ENCODE assay signal across 31 cellular contexts in the genomic region with DNA sequence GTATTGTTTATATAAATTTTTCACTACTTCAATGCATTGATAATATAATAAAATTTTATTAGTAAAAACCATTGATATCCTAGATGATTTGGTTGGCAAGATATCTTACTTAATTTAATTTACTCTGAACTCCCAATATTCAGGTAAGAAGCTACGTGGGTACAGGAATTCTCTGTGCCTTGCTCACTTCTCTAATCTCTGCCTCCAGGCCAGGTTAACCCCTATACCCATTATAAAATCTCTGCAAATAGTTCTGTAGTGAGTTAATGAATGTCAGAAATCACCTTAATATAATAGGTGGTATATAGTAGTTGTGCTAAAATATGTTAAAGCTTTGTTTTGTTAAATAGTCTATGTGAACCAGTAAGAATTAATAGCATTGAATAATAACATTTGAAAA.
"Had no signal": no experiment of that assay in that cellular context is flagged by ENCODE, and none has a peak within 500 bp of the region (broad histone marks: within the 10 kb centered on the region; RNA-seq: fewer than 3 reads in every experiment).

No MANE protein-coding gene starts in this region.

- H3K27me3 ChIP-seq: adrenal gland, ascending aorta, brain microvascular endothelial cell, breast epithelium, cardiac muscle cell had no signal

- ATAC-seq: activated naive CD4-positive, alpha-beta T cell treated with anti-CD3 and anti-CD28 coated beads, Interleukin-2, amount 50 U/mL, for 72 hours; activated naive CD8-positive, alpha-beta T cell treated with anti-CD3 and anti-CD28 coated beads, Interleukin-2, amount 50 U/mL, for 24 hours; activated T-cell treated with anti-CD3 and anti-CD28 coated beads, Interleukin-2, amount 50 U/mL, for 4 hours; activated T-cell treated with anti-CD3 and anti-CD28 coated beads, Interleukin-2, amount 50 U/mL, for 72 hours; activated T-helper 17 cell treated with anti-CD3 and anti-CD28 coated beads, Interleukin-2, amount 50 U/mL, for 72 hours had no signal

- H3K4me3 ChIP-seq: adrenal gland, ascending aorta, breast epithelium, cardiac muscle cell had no signal

- H3K36me3 ChIP-seq: adrenal gland, ascending aorta, brain microvascular endothelial cell, breast epithelium, cardiac muscle cell had no signal

- H3K9me3 ChIP-seq: adrenal gland, ascending aorta, breast epithelium had no signal

- DNase-seq: activated effector memory CD4-positive, alpha-beta T cell treated with anti-CD3 and anti-CD28 coated beads, Interleukin-2, amount 50 U/mL, for 16 hours; activated effector memory CD4-positive, alpha-beta T cell treated with Interleukin-2 at 50 U/mL for 16 hours; activated gamma-delta T cell; activated gamma-delta T cell treated with Interleukin-2 at 50 U/mL for 16 hours; activated naive CD4-positive, alpha-beta T cell; activated naive CD4-positive, alpha-beta T cell treated with anti-CD3 and anti-CD28 coated beads for 36 hours; activated naive CD4-positive, alpha-beta T cell treated with anti-CD3 and anti-CD28 coated beads, Interleukin-2, amount 10 ng/mL, durations not matched to agents 7 days and 5 days; activated naive CD4-positive, alpha-beta T cell treated with anti-CD3 and anti-CD28 coated beads, Interleukin-2, amount 50 U/mL, for 16 hours; activated naive CD4-positive, alpha-beta T cell treated with Interleukin-2 at 50 U/mL for 16 hours; activated naive CD8-positive, alpha-beta T cell treated with anti-CD3 and anti-CD28 coated beads for 36 hours; activated naive CD8-positive, alpha-beta T cell treated with anti-CD3 and anti-CD28 coated beads, Interleukin-2, amount 10 ng/mL, durations not matched to agents 7 days and 5 days; activated naive CD8-positive, alpha-beta T cell treated with anti-CD3 and anti-CD28 coated beads, Interleukin-2, amount 50 U/mL, for 24 hours; activated T-cell treated with anti-CD3 and anti-CD28 coated beads, Interleukin-2, amount 50 U/mL, for 1 hour; activated T-cell treated with anti-CD3 and anti-CD28 coated beads, Interleukin-2, amount 50 U/mL, for 24 hours; activated T-cell treated with anti-CD3 and anti-CD28 coated beads, Interleukin-2, amount 50 U/mL, for 4 hours; activated T-cell treated with anti-CD3 and anti-CD28 coated beads, Interleukin-2, amount 50 U/mL, for 48 hours; activated T-cell treated with anti-CD3 and anti-CD28 coated beads, Interleukin-2, amount 50 U/mL, for 72 hours; adrenal gland; amniotic stem cell; amygdala; anterior cingulate cortex; aorta; brain microvascular endothelial cell; caudate nucleus; central memory CD4-positive, alpha-beta T cell; cerebellar nuclear complex had no signal

- H3K27ac ChIP-seq: adrenal gland, ascending aorta, brain microvascular endothelial cell, breast epithelium, cardiac muscle cell had no signal

- H3K4me1 ChIP-seq: adrenal gland, ascending aorta, breast epithelium had no signal
